In the genomic region with DNA sequence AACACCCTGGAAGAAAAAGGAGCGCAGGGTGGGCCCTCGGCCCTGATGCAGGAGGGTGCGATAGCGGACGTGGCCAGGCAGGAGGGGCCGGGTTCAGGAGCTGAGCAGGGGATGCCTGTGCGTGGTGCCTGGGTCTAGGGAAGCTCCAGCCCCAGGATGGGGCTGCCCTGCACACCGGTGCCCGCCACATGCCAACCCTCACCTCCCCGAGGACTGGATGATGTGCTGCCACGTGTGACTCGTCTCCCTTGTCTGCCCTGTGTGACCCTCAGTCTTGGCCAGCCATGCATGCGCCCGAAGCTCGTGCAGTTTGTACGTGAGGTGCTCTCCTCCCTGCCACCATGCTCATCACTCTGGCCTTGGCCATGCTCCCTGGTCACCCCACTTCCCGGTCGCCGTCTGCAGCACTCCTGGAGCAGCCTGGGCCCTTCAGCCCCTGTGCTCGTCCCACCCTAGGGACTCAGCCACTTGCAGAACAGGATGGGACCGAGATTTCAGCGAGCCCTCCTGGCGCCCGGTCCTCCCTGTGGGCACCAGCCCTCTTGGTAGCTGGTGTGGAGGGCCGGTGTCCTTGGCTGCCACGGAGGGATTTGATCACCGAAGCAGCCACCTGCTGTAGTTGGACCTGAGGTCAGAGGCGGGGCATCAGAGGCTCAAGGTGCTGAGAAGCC, we compare ENCODE assay signal across 21 cellular contexts. TPM values are rescaled to one million over a fixed set of nuclear protein-coding genes. Genes with fewer than 3 reads are reported as not detected.
DNase-seq lines count a peak whose midpoint lies in the region; ATAC-seq and TF ChIP-seq lines count a peak whose summit lies in the region.
"Had no signal": no experiment of that assay in that cellular context is flagged by ENCODE, and none has a peak within 500 bp of the region (broad histone marks: within the 10 kb centered on the region; RNA-seq: fewer than 3 reads in every experiment).

No MANE protein-coding gene starts in this region.

- in situ Hi-C loops in Panc1 (cut with HindIII; ENCODE audit: low pct_unique_long_range_greater_than_20kb, low sequenced_read_pairs): loop anchor here (25.0 kb wide), 1 partner anchor 99 kb away; no protein-coding TSS in a partner anchor

- H3K9me3 Mint-ChIP-seq in progenitor cell of endocrine pancreas (ENCODE audit: low read depth): no peaks in the 10 kb centered on the region
- no peaks in the 10 kb centered on the region for H3K9me3 Mint-ChIP-seq in activated T-cell treated with anti-CD3 and anti-CD28 coated beads, Interleukin-2, amount 50 U/mL, for 4 hours
- H3K9me3 Mint-ChIP-seq: CD4-positive, CD25-positive, alpha-beta regulatory T cell; H9 had no signal

- intact Hi-C loops in Right ventricle myocardium inferior (cut with DNase I): no loop called here
- intact Hi-C loops in Panc1 (cut with micrococcal nuclease; ENCODE audit: unreplicated experiment): no loop called here
- intact Hi-C loops in left colon (cut with DNase I, micrococcal nuclease): no loop called here

- H3K36me3 ChIP-seq in right atrium auricular region (peaks cover 37% of the 10 kb centered on the region), Panc1 (ENCODE audit: control insufficient read depth, insufficient read depth, low read length) (no peaks in the 10 kb centered on the region)

- peaks cover 4% of the 10 kb centered on the region for H3K36me3 Mint-ChIP-seq in progenitor cell of endocrine pancreas (ENCODE audit: insufficient read depth)
- peaks cover 8% of the 10 kb centered on the region for H3K36me3 Mint-ChIP-seq in activated T-cell treated with anti-CD3 and anti-CD28 coated beads, Interleukin-2, amount 50 U/mL, for 4 hours (ENCODE audit: insufficient read depth)

- H3K4me1 ChIP-seq in right atrium auricular region (peaks cover 0 to 13% of the 10 kb centered on the region in 2 donors), Panc1 (ENCODE audit: control insufficient read depth, insufficient read depth, low read length) (peaks cover 13% of the 10 kb centered on the region)
- H3K4me1 ChIP-seq: SJCRH30 had no signal

- POLR2A ChIA-PET in Panc1 (lab: Charles Lee): interaction anchor here (0.5 kb wide), 1 partner anchor 8 kb away, joined by 6 read pairs; no protein-coding TSS in a partner anchor

- H3K4me1 Mint-ChIP-seq in progenitor cell of endocrine pancreas (ENCODE audit: low read depth): no peaks in the 10 kb centered on the region
- peaks cover 3% of the 10 kb centered on the region for H3K4me1 Mint-ChIP-seq in activated T-cell treated with anti-CD3 and anti-CD28 coated beads, Interleukin-2, amount 50 U/mL, for 4 hours (ENCODE audit: low read depth)

- CTCF ChIA-PET in Panc1 (lab: Charles Lee): no interaction called here

- H3K27ac ChIP-seq in right atrium auricular region (no peak overlapping the region), Panc1 (ENCODE audit: low read length) (no peak overlapping the region)
- H3K27ac ChIP-seq: 22Rv1, SJCRH30 had no signal

- BruUV-seq in Panc1 (replicated peaks; lab: Mats Ljungman, UMichigan): TSS peak; percentile 62

- H3K4me3 ChIP-seq in right atrium auricular region: no peak overlapping the region
- no peak overlapping the region for H3K4me3 ChIP-seq in Panc1 (ENCODE audit: low read depth in 2 of 2, low read length in 2 of 2)
- H3K4me3 ChIP-seq: SJCRH30 had no signal

- no peaks in the 10 kb centered on the region for H3K27me3 ChIP-seq in right atrium auricular region
- H3K27me3 ChIP-seq in Panc1 (ENCODE audit: control insufficient read depth, insufficient read depth, low read length): no peaks in the 10 kb centered on the region
- H3K27me3 ChIP-seq: SJCRH30 had no signal

- H3K9me3 ChIP-seq in right atrium auricular region (no peaks in the 10 kb centered on the region), Panc1 (ENCODE audit: control insufficient read depth, insufficient read depth, low read depth, low read length) (no peaks in the 10 kb centered on the region)
- H3K9me3 ChIP-seq: SJCRH30 had no signal

- TF ChIP-seq CTCF in right atrium auricular region (IDR thresholded peaks at IDR 0.05): no peak
- TF ChIP-seq CTCF in Panc1 (IDR thresholded peaks at IDR 0.05): no peak
- TF ChIP-seq CTCF in progenitor cell of endocrine pancreas (IDR thresholded peaks at IDR 0.05; ENCODE audit: unreplicated experiment): no peak

- H3K27me3 Mint-ChIP-seq in progenitor cell of endocrine pancreas: no peaks in the 10 kb centered on the region
- H3K27me3 Mint-ChIP-seq in activated T-cell treated with anti-CD3 and anti-CD28 coated beads, Interleukin-2, amount 50 U/mL, for 4 hours (ENCODE audit: low read depth): no peaks in the 10 kb centered on the region
- H3K27me3 Mint-ChIP-seq: CD4-positive, CD25-positive, alpha-beta regulatory T cell had no signal

- H3K4me3 Mint-ChIP-seq in progenitor cell of endocrine pancreas (ENCODE audit: low read depth): no peak overlapping the region
- no peak overlapping the region for H3K4me3 Mint-ChIP-seq in activated T-cell treated with anti-CD3 and anti-CD28 coated beads, Interleukin-2, amount 50 U/mL, for 4 hours
- H3K4me3 Mint-ChIP-seq: CD4-positive, CD25-positive, alpha-beta regulatory T cell; H9 had no signal

- no peak for ATAC-seq in Right ventricle myocardium inferior
- no peak for ATAC-seq in Panc1
- ATAC-seq in left colon: peak; percentile 3
- no peak for ATAC-seq in activated T-cell treated with anti-CD3 and anti-CD28 coated beads, Interleukin-2, amount 50 U/mL, for 4 hours

- no peak overlapping the region for H3K27ac Mint-ChIP-seq in progenitor cell of endocrine pancreas
- H3K27ac Mint-ChIP-seq: CD4-positive, CD25-positive, alpha-beta regulatory T cell; H9 had no signal

- peak; percentile 71 for DNase-seq in Right ventricle myocardium inferior (ENCODE audit: missing footprints)
- DNase-seq in right atrium auricular region (ENCODE audit: low spot score): no peak
- DNase-seq in Panc1 (ENCODE audit: low read depth, low spot score): no peak
- no peak for DNase-seq in left colon
- no peak for DNase-seq in progenitor cell of endocrine pancreas (ENCODE audit: low spot score, unreplicated experiment)
- DNase-seq in activated T-cell treated with anti-CD3 and anti-CD28 coated beads, Interleukin-2, amount 50 U/mL, for 4 hours: no peak
- DNase-seq: AML-193; CD4-positive, CD25-positive, alpha-beta regulatory T cell; DMS153; GDM1; H9; NCI-H1417; NCI-H187; NCI-H2227 treated with DMSO at 0.1 percent for 48 hours; NCI-H510A treated with DMSO at 0.1 percent for 48 hours; NCI-H774; SJCRH30 had no signal

RNA-seq across cellular contexts. Expression of a gene that starts 4.3 kb away (rescaled TPM):
- not detected for total RNA-seq in Right ventricle myocardium inferior
- total RNA-seq in right atrium auricular region: not detected
- total RNA-seq in Panc1 (2021; ENCODE audit: unreplicated experiment): 0.23 TPM
- not detected for polyA plus RNA-seq in Panc1 (2012; ENCODE audit: insufficient read length)
- not detected for total RNA-seq in left colon
- 0.24 and 0.47 TPM in 2 replicates for total RNA-seq in progenitor cell of endocrine pancreas
- total RNA-seq in activated T-cell treated with anti-CD3 and anti-CD28 coated beads, Interleukin-2, amount 50 U/mL, for 4 hours: not detected
- total RNA-seq: M059J, RPMI7951, SJCRH30 had no signal
- polyA plus RNA-seq: CD4-positive, CD25-positive, alpha-beta regulatory T cell had no signal

RNA-seq across cellular contexts. Expression of a gene that starts 16.1 kb away (rescaled TPM):
- total RNA-seq in Right ventricle myocardium inferior (28.8 TPM), right atrium auricular region (10 to 100 TPM; 19.1 to 20.7 TPM), Panc1 (2021; ENCODE audit: unreplicated experiment) (110 TPM), left colon (10 to 100 TPM; 67.4 to 95.2 TPM), progenitor cell of endocrine pancreas (119 and 130 TPM in 2 replicates)
- 124 TPM for polyA plus RNA-seq in Panc1 (2012; ENCODE audit: insufficient read length)
- 100 to 1,000 TPM; 110 to 112 (median 110) TPM for total RNA-seq in activated T-cell treated with anti-CD3 and anti-CD28 coated beads, Interleukin-2, amount 50 U/mL, for 4 hours

RNA-seq across cellular contexts. Expression of a gene that starts 34.5 kb away (rescaled TPM):
- total RNA-seq in Right ventricle myocardium inferior (not detected), right atrium auricular region (not detected), Panc1 (2021; ENCODE audit: unreplicated experiment) (5.5 TPM), left colon (under 1 TPM in 1 of 2 donors, not detected in 1; 0.27 TPM), progenitor cell of endocrine pancreas (0.60 and 0.73 TPM in 2 replicates)
- polyA plus RNA-seq in Panc1 (2012; ENCODE audit: insufficient read length): 3.2 TPM
- total RNA-seq in activated T-cell treated with anti-CD3 and anti-CD28 coated beads, Interleukin-2, amount 50 U/mL, for 4 hours: not detected
- total RNA-seq: CD4-positive, CD25-positive, alpha-beta regulatory T cell; M059J; OCI-LY7; RPMI7951 had no signal
- polyA plus RNA-seq: CD4-positive, CD25-positive, alpha-beta regulatory T cell had no signal

RNA-seq across cellular contexts. Expression of a gene that starts 53.0 kb away (rescaled TPM):
- total RNA-seq in Right ventricle myocardium inferior: not detected
- total RNA-seq in right atrium auricular region: not detected
- total RNA-seq in Panc1 (2021; ENCODE audit: unreplicated experiment): 9.0 TPM
- polyA plus RNA-seq in Panc1 (2012; ENCODE audit: insufficient read length): 3.9 TPM
- total RNA-seq in left colon: under 1 TPM in 1 of 2 donors, not detected in 1; 0.25 TPM
- not detected in 2 replicates for total RNA-seq in progenitor cell of endocrine pancreas
- not detected for total RNA-seq in activated T-cell treated with anti-CD3 and anti-CD28 coated beads, Interleukin-2, amount 50 U/mL, for 4 hours
- total RNA-seq: CD4-positive, CD25-positive, alpha-beta regulatory T cell; H9; M059J; RPMI7951 had no signal
- polyA plus RNA-seq: CD4-positive, CD25-positive, alpha-beta regulatory T cell had no signal
